Comparison of ENCODE assay signal across 25 cellular contexts in the genomic region with DNA sequence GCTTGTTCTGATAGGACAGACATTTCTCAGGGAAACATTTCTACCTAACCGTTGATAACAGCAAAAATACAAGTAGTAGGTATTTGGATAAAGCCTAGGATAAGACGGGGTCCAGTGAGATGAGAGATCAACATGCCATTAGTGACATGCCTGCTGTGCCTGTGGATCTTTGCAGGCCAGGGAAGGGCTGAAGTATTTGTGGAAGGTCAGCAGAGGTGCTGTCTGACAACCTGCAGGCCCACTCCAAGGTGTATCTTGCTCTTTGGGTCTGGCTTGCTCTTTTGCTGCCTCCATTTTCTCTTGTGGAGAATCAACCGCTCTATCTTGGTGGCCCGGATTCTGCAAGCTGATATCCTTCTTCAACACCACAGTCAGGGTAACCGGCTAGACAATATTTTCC. TPM values are rescaled to one million over a fixed set of nuclear protein-coding genes. Genes with fewer than 3 reads are reported as not detected.
DNase-seq lines count a peak whose midpoint lies in the region; ATAC-seq and TF ChIP-seq lines count a peak whose summit lies in the region.
"Had no signal": no experiment of that assay in that cellular context is flagged by ENCODE, and none has a peak within 500 bp of the region (broad histone marks: within the 10 kb centered on the region; RNA-seq: fewer than 3 reads in every experiment).

No MANE protein-coding gene starts in this region.

- H3K4me3 Mint-ChIP-seq in WTC11 (no peak overlapping the region), neural progenitor cell (no peak overlapping the region)
- H3K4me3 Mint-ChIP-seq: CD14-positive monocyte; CD8-positive, alpha-beta memory T cell; HFFc6; IgD-negative memory B cell had no signal

- H3K36me3 ChIP-seq in cardiac muscle cell, result no peaks in the 10 kb centered on the region
- H3K36me3 ChIP-seq in left ventricle myocardium inferior, result peaks cover 6% of the 10 kb centered on the region
- H3K36me3 ChIP-seq in neural progenitor cell, result no peaks in the 10 kb centered on the region
- H3K36me3 ChIP-seq: BE2C, HAP-1 had no signal

- no peaks in the 10 kb centered on the region for H3K79me2 ChIP-seq in neural progenitor cell (ENCODE audit: low read depth)

- TF ChIP-seq CTCF in cardiac muscle cell (IDR thresholded peaks at IDR 0.05; ENCODE audit: low read depth, low read length) (no peak), left ventricle myocardium inferior (IDR thresholded peaks at IDR 0.05; ENCODE audit: borderline replicate concordance) (no peak), WTC11 (IDR thresholded peaks at IDR 0.05) (no peak), neural progenitor cell (IDR thresholded peaks at IDR 0.05) (no peak)

- no peaks in the 10 kb centered on the region for H4K20me1 ChIP-seq in neural progenitor cell (ENCODE audit: low read depth)

- no peaks in the 10 kb centered on the region for H3K36me3 Mint-ChIP-seq in WTC11
- H3K36me3 Mint-ChIP-seq in neural progenitor cell, result no peaks in the 10 kb centered on the region
- H3K36me3 Mint-ChIP-seq: CD8-positive, alpha-beta memory T cell had no signal

- H3F3A ChIP-seq in neural progenitor cell (ENCODE audit: low read depth), result no peaks in the 10 kb centered on the region

- H3K27ac Mint-ChIP-seq in WTC11, result no peak overlapping the region
- H3K27ac Mint-ChIP-seq in neural progenitor cell, result peak overlapping the region; percentile 5
- H3K27ac Mint-ChIP-seq: CD14-positive monocyte; CD8-positive, alpha-beta memory T cell; HFFc6; IgD-negative memory B cell had no signal

- H3K9me3 Mint-ChIP-seq in WTC11 (no peaks in the 10 kb centered on the region), neural progenitor cell (no peaks in the 10 kb centered on the region)
- H3K9me3 Mint-ChIP-seq: CD14-positive monocyte; CD8-positive, alpha-beta memory T cell; HFFc6; IgD-negative memory B cell had no signal

- CTCF ChIA-PET in WTC11 (lab: Charles Lee), result no interaction called here

- H3K27ac ChIP-seq in cardiac muscle cell, result peak overlapping the region; percentile 87
- no peak overlapping the region for H3K27ac ChIP-seq in left ventricle myocardium inferior (replicated peaks)
- no peak overlapping the region for H3K27ac ChIP-seq in neural progenitor cell

- POLR2A ChIA-PET in WTC11 (lab: Charles Lee), result no interaction called here

- H3K4me1 Mint-ChIP-seq in WTC11, result peaks cover 3% of the 10 kb centered on the region; the same call in 1 of the 2 replicates
- peaks cover 39% of the 10 kb centered on the region for H3K4me1 Mint-ChIP-seq in neural progenitor cell
- H3K4me1 Mint-ChIP-seq: CD8-positive, alpha-beta memory T cell; IgD-negative memory B cell had no signal

- peak; percentile 50 for ATAC-seq in WTC11

- H3K4me3 ChIP-seq in cardiac muscle cell (no peak overlapping the region), left ventricle myocardium inferior (no peak overlapping the region), neural progenitor cell (no peak overlapping the region)
- H3K4me3 ChIP-seq: HAP-1, SJSA1 had no signal

- DNase-seq in cardiac muscle cell (ENCODE audit: low read depth in 1 of 2, low spot score in 1 of 2) (peak in 1 of 2 donors; percentile 70), left ventricle myocardium inferior (no peak), WTC11 (ENCODE audit: low spot score) (no peak), islet precursor cell (peak; percentile 79), neural progenitor cell (ENCODE audit: low spot score) (no peak), RPMI8226 (no peak), NCI-H2029 treated with DMSO at 0.1 percent for 48 hours (lab: John Stamatoyannopoulos, UW) (no peak)
- DNase-seq in stimulated activated naive CD4-positive, alpha-beta T cell treated with Interleukin-2 at 50 U/mL for 16 hours (lab: John Stamatoyannopoulos, UW), result no peak
- DNase-seq: 8988T; ACHN; BE2C; CD8-positive, alpha-beta memory T cell; DMS79 treated with DMSO at 0.1 percent for 48 hours; HFFc6; NCI-H1092; NCI-H1436; NCI-H187; NCI-H2107; NCI-H446; NCI-H524 treated with DMSO at 0.1 percent for 48 hours; NCI-H774 had no signal

- no peak overlapping the region for H2AFZ ChIP-seq in neural progenitor cell (replicated peaks)

- H3K27me3 Mint-ChIP-seq in WTC11 (ENCODE audit: low read depth) (no peaks in the 10 kb centered on the region), neural progenitor cell (ENCODE audit: insufficient read depth, low read depth) (no peaks in the 10 kb centered on the region)

- H3K27me3 ChIP-seq in cardiac muscle cell, result no peaks in the 10 kb centered on the region
- H3K27me3 ChIP-seq in left ventricle myocardium inferior (ENCODE audit: low read depth), result no peaks in the 10 kb centered on the region
- H3K27me3 ChIP-seq in neural progenitor cell, result no peaks in the 10 kb centered on the region
- H3K27me3 ChIP-seq: SJSA1 had no signal

- no peak overlapping the region for H3K4me2 ChIP-seq in neural progenitor cell

- H3K4me1 ChIP-seq in cardiac muscle cell (ENCODE audit: low read depth) (peaks cover 30% of the 10 kb centered on the region), left ventricle myocardium inferior (peaks cover 40% of the 10 kb centered on the region), neural progenitor cell (peaks cover 10% of the 10 kb centered on the region)
- H3K4me1 ChIP-seq: BE2C had no signal

- H3K9ac ChIP-seq in neural progenitor cell, result no peak overlapping the region

- intact Hi-C loops in left ventricle myocardium inferior (cut with micrococcal nuclease), result no loop called here

- H3K9me3 ChIP-seq in cardiac muscle cell (ENCODE audit: low read depth) (no peaks in the 10 kb centered on the region), left ventricle myocardium inferior (replicated peaks) (no peaks in the 10 kb centered on the region), neural progenitor cell (ENCODE audit: low read depth) (no peaks in the 10 kb centered on the region)
- H3K9me3 ChIP-seq: BE2C, HAP-1, SJSA1 had no signal

TF ChIP-seq in WTC11, 78 proteins besides CTCF, POLR2A, EP300 and RAD21:
- TF ChIP-seq HMGA2 (CRISPR knock-in tag; IDR thresholded peaks at IDR 0.05) (no peak), ZNF671 (CRISPR knock-in tag; IDR thresholded peaks at IDR 0.05) (no peak), ZBTB21 (CRISPR knock-in tag; IDR thresholded peaks at IDR 0.05; ENCODE audit: borderline replicate concordance) (no peak)
- TF ChIP-seq, protein P1, sequence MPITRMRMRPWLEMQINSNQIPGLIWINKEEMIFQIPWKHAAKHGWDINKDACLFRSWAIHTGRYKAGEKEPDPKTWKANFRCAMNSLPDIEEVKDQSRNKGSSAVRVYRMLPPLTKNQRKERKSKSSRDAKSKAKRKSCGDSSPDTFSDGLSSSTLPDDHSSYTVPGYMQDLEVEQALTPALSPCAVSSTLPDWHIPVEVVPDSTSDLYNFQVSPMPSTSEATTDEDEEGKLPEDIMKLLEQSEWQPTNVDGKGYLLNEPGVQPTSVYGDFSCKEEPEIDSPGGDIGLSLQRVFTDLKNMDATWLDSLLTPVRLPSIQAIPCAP (CRISPR knock-in tag; IDR thresholded peaks at IDR 0.05), result no peak
- TF ChIP-seq, protein P2, sequence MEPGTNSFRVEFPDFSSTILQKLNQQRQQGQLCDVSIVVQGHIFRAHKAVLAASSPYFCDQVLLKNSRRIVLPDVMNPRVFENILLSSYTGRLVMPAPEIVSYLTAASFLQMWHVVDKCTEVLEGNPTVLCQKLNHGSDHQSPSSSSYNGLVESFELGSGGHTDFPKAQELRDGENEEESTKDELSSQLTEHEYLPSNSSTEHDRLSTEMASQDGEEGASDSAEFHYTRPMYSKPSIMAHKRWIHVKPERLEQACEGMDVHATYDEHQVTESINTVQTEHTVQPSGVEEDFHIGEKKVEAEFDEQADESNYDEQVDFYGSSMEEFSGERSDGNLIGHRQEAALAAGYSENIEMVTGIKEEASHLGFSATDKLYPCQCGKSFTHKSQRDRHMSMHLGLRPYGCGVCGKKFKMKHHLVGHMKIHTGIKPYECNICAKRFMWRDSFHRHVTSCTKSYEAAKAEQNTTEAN (CRISPR knock-in tag; IDR thresholded peaks at IDR 0.05), result no peak

RNA-seq across cellular contexts. Expression of a gene that starts 46.7 kb away (rescaled TPM):
- total RNA-seq in cardiac muscle cell, result 41.0 and 44.0 TPM in 2 replicates
- 72.4 and 76.7 TPM in 2 replicates for polyA plus RNA-seq in cardiac muscle cell
- 125 TPM for total RNA-seq in left ventricle myocardium inferior
- total RNA-seq in WTC11 (2021), result 0.80 to 1.8 TPM (median 0.85 TPM) in 3 replicates
- 3.7 and 5.4 TPM in 2 replicates for total RNA-seq in neural progenitor cell (ENCODE audit: low replicate concordance)
- total RNA-seq: CD8-positive, alpha-beta memory T cell had no signal
- polyA plus RNA-seq: CD8-positive, alpha-beta memory T cell; IgD-negative memory B cell had no signal
